33 cellular contexts compared by ENCODE assay signal in the genomic region with DNA sequence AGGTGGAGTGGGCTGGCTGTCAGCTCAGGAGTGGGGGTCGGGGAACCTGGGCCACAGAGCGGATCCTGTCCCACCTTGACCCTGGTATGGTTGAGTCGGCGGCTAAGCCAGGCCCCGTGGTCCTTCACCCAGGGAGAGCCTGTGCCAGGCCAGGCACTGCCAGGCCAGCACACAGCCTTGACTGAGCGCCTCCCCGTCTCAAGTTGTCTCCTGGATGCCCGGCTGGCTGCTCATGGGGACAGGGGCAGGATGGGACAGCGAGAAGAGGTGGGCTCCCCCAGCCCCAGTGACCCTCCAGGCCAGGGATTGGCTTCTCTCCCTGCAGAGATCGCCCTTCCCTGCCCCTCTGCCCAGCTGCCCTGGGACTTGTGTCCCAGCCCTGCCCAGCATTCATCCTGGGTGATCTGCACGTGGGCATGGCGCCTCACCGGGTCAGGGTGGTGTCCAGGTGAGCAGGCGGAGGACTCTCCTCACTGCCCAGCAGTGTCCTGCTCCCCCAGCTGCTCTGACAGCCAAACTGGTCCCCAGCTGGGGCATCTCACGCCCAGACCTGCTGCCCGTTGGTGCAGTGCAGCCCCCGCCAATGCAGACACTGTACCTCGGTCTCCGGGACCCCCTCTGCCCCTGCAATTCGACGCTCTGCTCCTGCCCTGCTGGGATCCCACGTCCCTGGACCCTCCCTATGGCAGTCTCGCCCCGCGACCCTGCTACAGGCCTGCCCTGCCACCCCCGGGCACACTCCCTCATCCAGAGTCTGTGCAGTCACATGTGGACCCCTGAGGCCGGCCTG. TPM values are rescaled to one million over a fixed set of nuclear protein-coding genes. Genes with fewer than 3 reads are reported as not detected.
"Had no signal": no experiment of that assay in that cellular context is flagged by ENCODE, and none has a peak within 500 bp of the region (broad histone marks: within the 10 kb centered on the region; RNA-seq: fewer than 3 reads in every experiment).

No MANE protein-coding gene starts in this region.

- H3K4me1 Mint-ChIP-seq: natural killer cell had no signal

- H3K9me3 ChIP-seq: left lung, lower lobe of right lung, pancreas, prostate gland, stomach, testis, thyroid gland, transverse colon, upper lobe of left lung, vagina had no signal

- H3K4me3 Mint-ChIP-seq: mesothelial cell of epicardium; naive B cell; natural killer cell; nephron progenitor cell; stimulated activated naive B cell treated with anti-CD40 and anti-IgM and Interleukin-4, amounts not matched to agents 10 μg/mL and 1 μg/mL and 100 μg/mL, for 72 hours had no signal

- H3K36me3 Mint-ChIP-seq: mesothelial cell of epicardium; naive B cell; natural killer cell; stimulated activated naive B cell treated with anti-CD40 and anti-IgM and Interleukin-4, amounts not matched to agents 10 μg/mL and 1 μg/mL and 100 μg/mL, for 72 hours had no signal

- H3K27ac Mint-ChIP-seq: mesothelial cell of epicardium; naive B cell; natural killer cell; nephron progenitor cell; stimulated activated naive B cell treated with anti-CD40 and anti-IgM and Interleukin-4, amounts not matched to agents 10 μg/mL and 1 μg/mL and 100 μg/mL, for 72 hours had no signal

- H3K4me1 ChIP-seq: left lung, lower lobe of right lung, pancreas, prostate gland, stomach, transverse colon, upper lobe of left lung, vagina had no signal

- H3K9me3 Mint-ChIP-seq: mesothelial cell of epicardium; naive B cell; natural killer cell; nephron progenitor cell; stimulated activated naive B cell treated with anti-CD40 and anti-IgM and Interleukin-4, amounts not matched to agents 10 μg/mL and 1 μg/mL and 100 μg/mL, for 72 hours had no signal

- DNase-seq: hypothalamus; islet precursor cell; left cardiac atrium; left lung; lower lobe of right lung; mammary epithelial cell; mesendoderm; naive B cell; natural killer cell; nephron progenitor cell; nucleus accumbens; pancreas; posterior cingulate gyrus; retina; right cardiac atrium; stimulated activated CD4-positive, alpha-beta T cell treated with anti-CD3 and anti-CD28 coated beads, Interleukin-12 subunit alpha, Interleukin-12 subunit beta, amount 100 ng/mL, for 4 hours; stimulated activated CD4-positive, alpha-beta T cell treated with anti-CD3 and anti-CD28 coated beads, Interleukin-15, amount 100 ng/mL, for 24 hours; stimulated activated CD4-positive, alpha-beta T cell treated with anti-CD3 and anti-CD28 coated beads, Interleukin-2, amount 100 ng/mL, for 24 hours; stimulated activated CD4-positive, alpha-beta T cell treated with anti-CD3 and anti-CD28 coated beads, Interleukin-4, amount 100 ng/mL, for 1 hour; stimulated activated naive B cell treated with anti-CD40 and anti-IgM and Interleukin-4, amounts not matched to agents 10 μg/mL and 1 μg/mL and 100 μg/mL, for 72 hours; stimulated activated naive CD8-positive, alpha-beta T cell treated with anti-CD3 and anti-CD28 coated beads, Interleukin-15, Interleukin-2, amounts not matched to agents 100 U/mL and 50 U/mL, for 24 hours; stomach; testis; thyroid gland; transverse colon had no signal

- ATAC-seq: left cardiac atrium, left lung, natural killer cell, pancreas, right cardiac atrium, sciatic nerve had no signal

- H3K27me3 ChIP-seq: left lung, pancreas, testis, thyroid gland, upper lobe of left lung, vagina had no signal

- H3K27ac ChIP-seq: left lung, lower lobe of right lung, pancreas, prostate gland, skin epidermis, stomach, testis, thyroid gland, transverse colon, upper lobe of left lung, vagina had no signal

- FAIRE-seq: pancreas had no signal

- H3K4me3 ChIP-seq: left lung, lower lobe of right lung, pancreas, prostate gland, skin epidermis, stomach, testis, thyroid gland, transverse colon, upper lobe of left lung, vagina had no signal

- H3K36me3 ChIP-seq: left lung, lower lobe of right lung, pancreas, prostate gland, stomach, thyroid gland, transverse colon, upper lobe of left lung, vagina had no signal

RNA-seq across cellular contexts. Expression of a gene that starts 28.8 kb away (rescaled TPM):
- total RNA-seq: liver, mesothelial cell of epicardium, mononuclear cell, vagina had no signal
- polyA plus RNA-seq: liver had no signal
